In the genomic region with DNA sequence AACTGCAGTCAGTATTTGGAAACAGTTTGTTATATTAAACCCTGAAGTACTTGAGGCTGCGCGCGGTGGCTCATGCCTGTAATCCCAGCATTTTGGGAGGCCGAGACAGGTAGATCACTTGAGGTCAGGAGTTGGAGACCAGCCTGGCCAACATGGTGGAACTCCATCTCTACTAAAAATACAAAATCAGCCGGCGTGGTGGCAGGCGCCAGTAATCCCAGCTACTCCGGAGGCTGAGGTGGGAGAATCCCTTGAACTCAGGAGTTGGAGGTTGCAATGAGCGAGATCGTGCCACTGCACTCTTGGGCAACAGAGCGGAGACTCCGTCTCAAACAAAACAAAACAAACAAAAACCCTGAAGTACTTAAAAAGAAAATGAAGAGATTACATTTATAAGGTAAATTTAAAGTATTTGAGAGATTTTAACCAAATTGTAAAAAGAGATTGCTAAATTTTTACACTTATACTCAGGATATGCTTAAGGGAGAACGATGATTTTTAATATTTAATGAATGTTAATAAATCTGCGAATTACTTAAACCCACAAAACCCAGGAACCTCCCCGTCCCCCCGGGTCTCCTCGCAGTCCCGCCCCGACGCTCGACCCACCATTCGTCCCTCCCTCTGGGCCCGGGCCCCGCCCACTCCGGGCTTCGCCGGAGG, we compare ENCODE assay signal across 9 cellular contexts. TPM values are rescaled to one million over a fixed set of nuclear protein-coding genes. Genes with fewer than 3 reads are reported as not detected.
DNase-seq lines count a peak whose midpoint lies in the region; ATAC-seq and TF ChIP-seq lines count a peak whose summit lies in the region.
"Had no signal": no experiment of that assay in that cellular context is flagged by ENCODE, and none has a peak within 500 bp of the region (broad histone marks: within the 10 kb centered on the region; RNA-seq: fewer than 3 reads in every experiment).

No MANE protein-coding gene starts in this region.

- peaks cover 1% of the 10 kb centered on the region for H3K36me3 ChIP-seq in kidney epithelial cell (ENCODE audit: control insufficient read depth, insufficient read depth, low read length)

- CTCF ChIA-PET in activated CD4-positive, alpha-beta T cell treated with anti-CD3 and anti-CD28 coated beads for 36 hours (lab: Charles Lee) = interaction anchor here (0.7 kb wide), 1 partner anchor 59 kb away, joined by 4 read pairs; no protein-coding TSS in a partner anchor

- H3K9me3 Mint-ChIP-seq in activated CD4-positive, alpha-beta T cell treated with anti-CD3 and anti-CD28 coated beads for 36 hours (ENCODE audit: low read depth) = no peaks in the 10 kb centered on the region
- no peaks in the 10 kb centered on the region for H3K9me3 Mint-ChIP-seq in activated T-helper 17 cell treated with anti-CD3 and anti-CD28 coated beads, Interleukin-2, amount 50 U/mL, for 72 hours

- no peak for ATAC-seq in activated CD4-positive, alpha-beta T cell treated with anti-CD3 and anti-CD28 coated beads for 36 hours
- ATAC-seq in activated T-helper 17 cell treated with anti-CD3 and anti-CD28 coated beads, Interleukin-2, amount 50 U/mL, for 72 hours (replicated peaks) = no peak
- ATAC-seq in GM19035 (IDR thresholded peaks at IDR 0.05; ENCODE audit: unreplicated experiment) (no peak), HG03460 (IDR thresholded peaks at IDR 0.05; ENCODE audit: unreplicated experiment) (no peak)

- POLR2A ChIA-PET in activated CD4-positive, alpha-beta T cell treated with anti-CD3 and anti-CD28 coated beads for 36 hours (lab: Charles Lee) = no interaction called here

- H3K27me3 ChIP-seq in kidney epithelial cell (ENCODE audit: control insufficient read depth, insufficient read depth, low read length) = no peaks in the 10 kb centered on the region

- H3K4me3 Mint-ChIP-seq in activated CD4-positive, alpha-beta T cell treated with anti-CD3 and anti-CD28 coated beads for 36 hours = peak overlapping the region; percentile 90
- peak overlapping the region; percentile 96 for H3K4me3 Mint-ChIP-seq in activated T-helper 17 cell treated with anti-CD3 and anti-CD28 coated beads, Interleukin-2, amount 50 U/mL, for 72 hours

- TF ChIP-seq CTCF in kidney epithelial cell (IDR thresholded peaks at IDR 0.05; ENCODE audit: insufficient read depth, low read length, poor library complexity, severe bottlenecking) = no peak

- peak overlapping the region; percentile 45 for H3K27ac ChIP-seq in temporal lobe (ENCODE audit: low read depth, low read length)

- peak overlapping the region; percentile 85 for H3K4me3 ChIP-seq in kidney epithelial cell (ENCODE audit: low read depth, low read length)

- peaks cover 26% of the 10 kb centered on the region for H3K36me3 Mint-ChIP-seq in activated CD4-positive, alpha-beta T cell treated with anti-CD3 and anti-CD28 coated beads for 36 hours (ENCODE audit: low read depth)
- H3K36me3 Mint-ChIP-seq in activated T-helper 17 cell treated with anti-CD3 and anti-CD28 coated beads, Interleukin-2, amount 50 U/mL, for 72 hours (ENCODE audit: low read depth) = peaks cover 33% of the 10 kb centered on the region

- no peaks in the 10 kb centered on the region for H3K27me3 Mint-ChIP-seq in activated CD4-positive, alpha-beta T cell treated with anti-CD3 and anti-CD28 coated beads for 36 hours
- H3K27me3 Mint-ChIP-seq in activated T-helper 17 cell treated with anti-CD3 and anti-CD28 coated beads, Interleukin-2, amount 50 U/mL, for 72 hours = no peaks in the 10 kb centered on the region

- H3K27ac Mint-ChIP-seq in activated CD4-positive, alpha-beta T cell treated with anti-CD3 and anti-CD28 coated beads for 36 hours = peak overlapping the region; percentile 67
- H3K27ac Mint-ChIP-seq in activated T-helper 17 cell treated with anti-CD3 and anti-CD28 coated beads, Interleukin-2, amount 50 U/mL, for 72 hours = peak overlapping the region; percentile 84

- DNase-seq in activated CD4-positive, alpha-beta T cell treated with anti-CD3 and anti-CD28 coated beads for 36 hours = no peak
- DNase-seq in activated CD4-positive, alpha-beta T cell treated with anti-CD3 and anti-CD28 coated beads for 48 hours = no peak
- no peak for DNase-seq in kidney epithelial cell (ENCODE audit: low read depth)
- DNase-seq in GF-D8 (lab: John Stamatoyannopoulos, UW) = no peak

- intact Hi-C loops in activated CD4-positive, alpha-beta T cell treated with anti-CD3 and anti-CD28 coated beads for 36 hours (cut with DNase I, micrococcal nuclease) = loop anchor here (1.0 to 5.0 kb wide), 10 partner anchors 14 to 1491 kb away; a partner anchor contains a TSS

- peaks cover 58% of the 10 kb centered on the region for H3K4me1 Mint-ChIP-seq in activated CD4-positive, alpha-beta T cell treated with anti-CD3 and anti-CD28 coated beads for 36 hours
- peaks cover 31% of the 10 kb centered on the region for H3K4me1 Mint-ChIP-seq in activated T-helper 17 cell treated with anti-CD3 and anti-CD28 coated beads, Interleukin-2, amount 50 U/mL, for 72 hours

RNA-seq across cellular contexts. Expression of a gene that starts 0.4 kb away (rescaled TPM):
- total RNA-seq in activated CD4-positive, alpha-beta T cell treated with anti-CD3 and anti-CD28 coated beads for 36 hours = 10 to 100 TPM; 46.9 to 52.1 TPM
- 10 to 100 TPM; 38.9 to 58.8 TPM for total RNA-seq in activated T-helper 17 cell treated with anti-CD3 and anti-CD28 coated beads, Interleukin-2, amount 50 U/mL, for 72 hours
- total RNA-seq in kidney epithelial cell = 26.7 and 40.3 TPM in 2 replicates
- 15.7 TPM for total RNA-seq in temporal lobe

RNA-seq across cellular contexts. Expression of a gene that starts 14.5 kb away (rescaled TPM):
- 1 to 10 TPM; 3.0 to 6.2 TPM for total RNA-seq in activated CD4-positive, alpha-beta T cell treated with anti-CD3 and anti-CD28 coated beads for 36 hours
- total RNA-seq in activated T-helper 17 cell treated with anti-CD3 and anti-CD28 coated beads, Interleukin-2, amount 50 U/mL, for 72 hours = 1 to 10 TPM; 3.0 to 9.2 TPM
- total RNA-seq in kidney epithelial cell (4.3 and 6.4 TPM in 2 replicates), temporal lobe (6.4 TPM)

RNA-seq across cellular contexts. Expression of a gene that starts 20.4 kb away (rescaled TPM):
- total RNA-seq in activated CD4-positive, alpha-beta T cell treated with anti-CD3 and anti-CD28 coated beads for 36 hours = 10 to 100 TPM; 42.0 to 56.7 TPM
- 10 to 100 TPM; 61.3 to 73.8 TPM for total RNA-seq in activated T-helper 17 cell treated with anti-CD3 and anti-CD28 coated beads, Interleukin-2, amount 50 U/mL, for 72 hours
- total RNA-seq in kidney epithelial cell (106 and 127 TPM in 2 replicates), temporal lobe (28.8 TPM)

RNA-seq across cellular contexts. Expression of a gene that starts 30.9 kb away (rescaled TPM):
- not detected for total RNA-seq in activated CD4-positive, alpha-beta T cell treated with anti-CD3 and anti-CD28 coated beads for 36 hours
- total RNA-seq in activated T-helper 17 cell treated with anti-CD3 and anti-CD28 coated beads, Interleukin-2, amount 50 U/mL, for 72 hours = not detected
- total RNA-seq in kidney epithelial cell (0.55 and 2.1 TPM in 2 replicates), temporal lobe (10.6 TPM)
- total RNA-seq: Daoy had no signal

RNA-seq across cellular contexts. Expression of a gene that starts 35.7 kb away (rescaled TPM):
- 10 to 100 TPM; 28.3 to 37.0 TPM for total RNA-seq in activated CD4-positive, alpha-beta T cell treated with anti-CD3 and anti-CD28 coated beads for 36 hours
- 10 to 100 TPM; 13.8 to 21.9 TPM for total RNA-seq in activated T-helper 17 cell treated with anti-CD3 and anti-CD28 coated beads, Interleukin-2, amount 50 U/mL, for 72 hours
- total RNA-seq in kidney epithelial cell (47.0 and 58.8 TPM in 2 replicates), temporal lobe (2.2 TPM)
